ENCODE assay signal across 8 cellular contexts in genomic region chr1:51990478-51990965, GRCh38. TPM values are rescaled to one million over a fixed set of nuclear protein-coding genes. Genes with fewer than 3 reads are reported as not detected.
DNase-seq lines count a peak whose midpoint lies in the region; ATAC-seq and TF ChIP-seq lines count a peak whose summit lies in the region.

Gene RAB3B, minus strand, starts transcription at chr1:51990700. Its CDS starts 13,583 bp downstream, at chr1:51977117.

- H3K9me3 ChIP-seq in A673 (ENCODE audit: low read depth, low read length, poor library complexity, severe bottlenecking) (no peaks in the 10 kb centered on the region), PC-3 (ENCODE audit: low read length) (no peaks in the 10 kb centered on the region), tibial artery (no peaks in the 10 kb centered on the region)

- H3K9me3 Mint-ChIP-seq in activated T-helper 1 cell treated with anti-CD3 and anti-CD28 coated beads, Interleukin-12 subunit alpha, Interleukin-12 subunit beta, Interleukin-2, Interleukin-4 antibody, amounts not matched to agents 30 ng/mL and 10 ng/mL and 1 ng/mL, durations not matched to agents 14 hours and 24 hours and 36 hours: no peaks in the 10 kb centered on the region
- H3K9me3 Mint-ChIP-seq in osteocyte (ENCODE audit: unreplicated experiment): no peaks in the 10 kb centered on the region

- H3K4me1 ChIP-seq in A673 (ENCODE audit: insufficient read depth, low read length, poor library complexity, severe bottlenecking) (peaks cover 17% of the 10 kb centered on the region), PC-3 (ENCODE audit: insufficient read depth, low read length) (no peaks in the 10 kb centered on the region), tibial artery (peaks cover 0 to 11% (median 8%) of the 10 kb centered on the region in 4 donors)

- no peaks in the 10 kb centered on the region for H4K20me1 ChIP-seq in PC-3 (ENCODE audit: low read length)

- H3K27ac ChIP-seq in A673 (ENCODE audit: low read depth, low read length, poor library complexity, severe bottlenecking) (peak within 1 kb of the TSS; percentile 70), PC-3 (ENCODE audit: low read length) (no peak within 1 kb of the TSS), tibial artery (no peak within 1 kb of the TSS)

- no peak within 1 kb of the TSS for H3K9ac ChIP-seq in PC-3 (ENCODE audit: low read length)

- POLR2A ChIA-PET in A673 (lab: Charles Lee; ENCODE audit: low non-redundant PET) (no interaction called here), PC-3 (lab: Charles Lee; ENCODE audit: unreplicated experiment) (no interaction called here)

- peaks cover 15% of the 10 kb centered on the region for H3K4me1 Mint-ChIP-seq in activated T-helper 1 cell treated with anti-CD3 and anti-CD28 coated beads, Interleukin-12 subunit alpha, Interleukin-12 subunit beta, Interleukin-2, Interleukin-4 antibody, amounts not matched to agents 30 ng/mL and 10 ng/mL and 1 ng/mL, durations not matched to agents 14 hours and 24 hours and 36 hours (ENCODE audit: low read depth)
- peaks cover 12% of the 10 kb centered on the region for H3K4me1 Mint-ChIP-seq in osteocyte (ENCODE audit: unreplicated experiment)

- H3K79me2 ChIP-seq in PC-3 (ENCODE audit: low read length): no peaks in the 10 kb centered on the region

- no peaks in the 10 kb centered on the region for H3F3A ChIP-seq in PC-3 (ENCODE audit: low read length, unreplicated experiment)

- H3K4me3 Mint-ChIP-seq in activated T-helper 1 cell treated with anti-CD3 and anti-CD28 coated beads, Interleukin-12 subunit alpha, Interleukin-12 subunit beta, Interleukin-2, Interleukin-4 antibody, amounts not matched to agents 30 ng/mL and 10 ng/mL and 1 ng/mL, durations not matched to agents 14 hours and 24 hours and 36 hours: peak within 1 kb of the TSS; percentile 75
- H3K4me3 Mint-ChIP-seq in osteocyte (ENCODE audit: unreplicated experiment): peak within 1 kb of the TSS; percentile 75

- H3K27ac Mint-ChIP-seq in activated T-helper 1 cell treated with anti-CD3 and anti-CD28 coated beads, Interleukin-12 subunit alpha, Interleukin-12 subunit beta, Interleukin-2, Interleukin-4 antibody, amounts not matched to agents 30 ng/mL and 10 ng/mL and 1 ng/mL, durations not matched to agents 14 hours and 24 hours and 36 hours: peak within 1 kb of the TSS; percentile 24
- peak within 1 kb of the TSS; percentile 28 for H3K27ac Mint-ChIP-seq in osteocyte (ENCODE audit: unreplicated experiment)

- peak within 1 kb of the TSS; percentile 82 for H3K4me2 ChIP-seq in PC-3 (ENCODE audit: low read length)

- peak within 1 kb of the TSS; percentile 95 for H3K4me3 ChIP-seq in A673 (ENCODE audit: low read depth, low read length, poor library complexity, severe bottlenecking)
- H3K4me3 ChIP-seq in PC-3 (ENCODE audit: low read length): peak within 1 kb of the TSS; percentile 76
- H3K4me3 ChIP-seq in tibial artery: peak within 1 kb of the TSS; percentile 38 to 51

- no peak for TF ChIP-seq CTCF in A673 (conservative IDR thresholded peaks at IDR 0.05; ENCODE audit: low read depth, low read length)
- no peak for TF ChIP-seq CTCF in PC-3 (conservative IDR thresholded peaks at IDR 0.05; ENCODE audit: low read depth, low read length)
- TF ChIP-seq CTCF in osteocyte (IDR thresholded peaks at IDR 0.05): no peak
- TF ChIP-seq CTCF in tibial artery (IDR thresholded peaks at IDR 0.05): no peak

- intact Hi-C loops in A673 (cut with micrococcal nuclease; ENCODE audit: unreplicated experiment): no loop called here
- intact Hi-C loops in PC-3 (cut with micrococcal nuclease): no loop called here
- intact Hi-C loops in activated T-helper 1 cell treated with anti-CD3 and anti-CD28 coated beads, Interleukin-12 subunit alpha, Interleukin-12 subunit beta, Interleukin-2, Interleukin-4 antibody, amounts not matched to agents 30 ng/mL and 10 ng/mL and 1 ng/mL, durations not matched to agents 14 hours and 24 hours and 36 hours (cut with micrococcal nuclease): no loop called here
- intact Hi-C loops in tibial artery (cut with DNase I; ENCODE audit: low total_unique reads): no loop called here

- peaks cover 53% of the 10 kb centered on the region for H3K27me3 Mint-ChIP-seq in activated T-helper 1 cell treated with anti-CD3 and anti-CD28 coated beads, Interleukin-12 subunit alpha, Interleukin-12 subunit beta, Interleukin-2, Interleukin-4 antibody, amounts not matched to agents 30 ng/mL and 10 ng/mL and 1 ng/mL, durations not matched to agents 14 hours and 24 hours and 36 hours (ENCODE audit: insufficient read depth)
- peaks cover 9% of the 10 kb centered on the region for H3K27me3 Mint-ChIP-seq in osteocyte (ENCODE audit: unreplicated experiment)

- CTCF ChIA-PET in A673 (lab: Charles Lee) (no interaction called here), PC-3 (lab: Charles Lee) (interaction anchor here (0.7 kb wide), 1 partner anchor 8 kb away, joined by 21 read pairs; no protein-coding TSS in a partner anchor)

- H3K9me2 ChIP-seq in PC-3 (replicated peaks; ENCODE audit: low read length): no peaks in the 10 kb centered on the region

- peak; percentile 87 for ATAC-seq in GM19023 (IDR thresholded peaks at IDR 0.05; ENCODE audit: unreplicated experiment)
- peak; percentile 100 for ATAC-seq in PC-3

- DNase-seq in A673 (ENCODE audit: low spot score): peak; percentile 71
- peak; percentile 92 for DNase-seq in HK-2 (ENCODE audit: unreplicated experiment)
- DNase-seq in PC-3: peak; percentile 77
- peak; percentile 58 for DNase-seq in activated T-helper 1 cell treated with anti-CD3 and anti-CD28 coated beads, Interleukin-12 subunit alpha, Interleukin-12 subunit beta, Interleukin-2, Interleukin-4 antibody, amounts not matched to agents 30 ng/mL and 10 ng/mL and 1 ng/mL, durations not matched to agents 14 hours and 24 hours and 36 hours (ENCODE audit: low spot score)
- DNase-seq in fibroblast of the conjunctiva (ENCODE audit: low read depth): peak; percentile 18
- DNase-seq in osteocyte (ENCODE audit: extremely low spot score, unreplicated experiment): peak; percentile 92
- DNase-seq in tibial artery: peak; percentile 28 to 68

- H3K36me3 Mint-ChIP-seq in activated T-helper 1 cell treated with anti-CD3 and anti-CD28 coated beads, Interleukin-12 subunit alpha, Interleukin-12 subunit beta, Interleukin-2, Interleukin-4 antibody, amounts not matched to agents 30 ng/mL and 10 ng/mL and 1 ng/mL, durations not matched to agents 14 hours and 24 hours and 36 hours (ENCODE audit: low read depth): no peaks in the 10 kb centered on the region
- no peaks in the 10 kb centered on the region for H3K36me3 Mint-ChIP-seq in osteocyte (ENCODE audit: unreplicated experiment)

- no peaks in the 10 kb centered on the region for H3K27me3 ChIP-seq in A673 (replicated peaks; ENCODE audit: insufficient read depth, low read depth, low read length, poor library complexity)
- no peaks in the 10 kb centered on the region for H3K27me3 ChIP-seq in PC-3 (ENCODE audit: low read length)
- H3K27me3 ChIP-seq in tibial artery: peaks cover 0 to 47% of the 10 kb centered on the region in 2 donors

- H2AFZ ChIP-seq in PC-3 (ENCODE audit: low read length): peak within 1 kb of the TSS; percentile 87

- no peaks in the 10 kb centered on the region for H3K36me3 ChIP-seq in A673 (ENCODE audit: insufficient read depth, low read length, poor library complexity, severe bottlenecking)
- no peaks in the 10 kb centered on the region for H3K36me3 ChIP-seq in PC-3 (ENCODE audit: low read depth, low read length)
- no peaks in the 10 kb centered on the region for H3K36me3 ChIP-seq in tibial artery

- BruUV-seq in A673 (replicated peaks; lab: Mats Ljungman, UMichigan) (no TSS peak), PC-3 (replicated peaks; lab: Mats Ljungman, UMichigan) (no TSS peak)

RNA-seq across cellular contexts. Expression of gene RAB3B, which starts in this region (rescaled TPM):
- total RNA-seq in A673 (2021) (25.5 and 27.2 TPM in 2 replicates), PC-3 (2014; rRNA removed) (4.5 and 5.0 TPM in 2 replicates), osteocyte (8.2 and 8.3 TPM in 2 replicates)
- 0.05 TPM in 2 replicates for total RNA-seq in activated T-helper 1 cell treated with anti-CD3 and anti-CD28 coated beads, Interleukin-12 subunit alpha, Interleukin-12 subunit beta, Interleukin-2, Interleukin-4 antibody, amounts not matched to agents 30 ng/mL and 10 ng/mL and 1 ng/mL, durations not matched to agents 14 hours and 24 hours and 36 hours

Comparison
In these comparisons a context has a peak if more than half of its experiments do, and no peak if none do; other contexts are left out.
1. Peak in DNase-seq in activated T-helper 1 cell treated with anti-CD3 and anti-CD28 coated beads, Interleukin-12 subunit alpha, Interleukin-12 subunit beta, Interleukin-2, Interleukin-4 antibody, amounts not matched to agents 30 ng/mL and 10 ng/mL and 1 ng/mL, durations not matched to agents 14 hours and 24 hours and 36 hours; RNA of the gene not detected or under 1 TPM.
2. DNase-seq: peak in every context shown above with its lines; median percentile 92 in HK-2; 92 in osteocyte; 77 in PC-3; 71 in A673; 58 in activated T-helper 1 cell treated with anti-CD3 and anti-CD28 coated beads, Interleukin-12 subunit alpha, Interleukin-12 subunit beta, Interleukin-2, Interleukin-4 antibody, amounts not matched to agents 30 ng/mL and 10 ng/mL and 1 ng/mL, durations not matched to agents 14 hours and 24 hours and 36 hours; 48 in tibial artery; 18 in fibroblast of the conjunctiva.
3. H3K4me3 ChIP-seq: peak in every context shown above with its lines; median percentile 95 in A673; 76 in PC-3; 44 in tibial artery.